Comparison of ENCODE assay signal across 8 cellular contexts in genomic region chr12:110124184-110124995, GRCh38. TPM values are rescaled to one million over a fixed set of nuclear protein-coding genes. Genes with fewer than 3 reads are reported as not detected.
DNase-seq lines count a peak whose midpoint lies in the region; ATAC-seq and TF ChIP-seq lines count a peak whose summit lies in the region.

Gene IFT81 (plus strand): TSS chr12:110124357. CDS start chr12:110127381, 3,024 bp downstream.

- no peaks in the 10 kb centered on the region for H4K20me1 ChIP-seq in IMR-90 (ENCODE audit: insufficient read depth, low read length)
- H4K20me1 ChIP-seq in OCI-LY7 (ENCODE audit: insufficient read depth, low read length) = no peaks in the 10 kb centered on the region

- H2AK5ac ChIP-seq in IMR-90 (ENCODE audit: low read depth, low read length) = peak within 1 kb of the TSS; percentile 84

- no peaks in the 10 kb centered on the region for H3K27me3 ChIP-seq in IMR-90 (ENCODE audit: control insufficient read depth, insufficient read depth, low read length)

- H2BK20ac ChIP-seq in IMR-90 (ENCODE audit: low read depth, low read length) = 0 out of 2 replicates have a peak within 1 kb of the TSS, but pooled peaks have one; percentile 69

- TF ChIP-seq CTCF in IMR-90 (conservative IDR thresholded peaks at IDR 0.05; ENCODE audit: low read depth, low read length) (no peak), OCI-LY7 (conservative IDR thresholded peaks at IDR 0.05; ENCODE audit: low read length) (no peak), epithelial cell of esophagus (IDR thresholded peaks at IDR 0.05; ENCODE audit: insufficient read depth, low read depth, low read length, missing control alignments) (no peak)

- peak; percentile 53; the same call in 1 of the 2 replicates for TF ChIP-seq POLR2A in IMR-90 (IDR thresholded peaks at IDR 0.05; ENCODE audit: low read depth, low read length)

- peak within 1 kb of the TSS; percentile 98 for H3K4ac ChIP-seq in IMR-90 (ENCODE audit: low read depth, low read length)

- BruUV-seq in IMR-90 (replicated peaks; lab: Mats Ljungman, UMichigan) (TSS peak; percentile 90), OCI-LY7 (replicated peaks; lab: Mats Ljungman, UMichigan) (TSS peak; percentile 87)

- peak within 1 kb of the TSS; percentile 93 for H2BK120ac ChIP-seq in IMR-90 (ENCODE audit: low read depth, low read length)

- ATAC-seq in GM21515 (IDR thresholded peaks at IDR 0.05; ENCODE audit: unreplicated experiment) = peak; percentile 80
- ATAC-seq in IMR-90 (ENCODE audit: low read depth) = peak; percentile 97

- peak within 1 kb of the TSS; percentile 100 for H3K14ac ChIP-seq in IMR-90 (replicated peaks; ENCODE audit: low read depth, low read length)

- H3K18ac ChIP-seq in IMR-90 (ENCODE audit: low read depth, low read length) = peak within 1 kb of the TSS; percentile 94

- no peaks in the 10 kb centered on the region for H3K79me2 ChIP-seq in OCI-LY7 (ENCODE audit: insufficient read depth, low read depth, low read length)

- peak; percentile 96 for DNase-seq in COLO668 (lab: John Stamatoyannopoulos, UW; ENCODE audit: unreplicated experiment)
- peak; percentile 90 for DNase-seq in IMR-90
- peak; percentile 94 for DNase-seq in OCI-LY7 (ENCODE audit: low spot score)
- DNase-seq in activated T-cell treated with anti-CD3 and anti-CD28 coated beads for 24 hours (ENCODE audit: low read depth) = peak; percentile 95
- peak; percentile 93 for DNase-seq in epithelial cell of esophagus (ENCODE audit: low read depth)
- DNase-seq in middle frontal gyrus (ENCODE audit: extremely low spot score, low spot score) = peak; percentile 91
- peak; percentile 93 to 96 for DNase-seq in stimulated activated CD8-positive, alpha-beta memory T cell treated with anti-CD3 and anti-CD28 coated beads, Interleukin-2, amount 100 ng/mL, for 1 hour (ENCODE audit: low read depth in 2 of 2)

- H3K56ac ChIP-seq in IMR-90 (ENCODE audit: extremely low read depth, insufficient read depth, low read length) = peak within 1 kb of the TSS; percentile 92

- H3K27ac ChIP-seq in IMR-90 (ENCODE audit: insufficient read depth, low read length) (peak within 1 kb of the TSS; percentile 95), OCI-LY7 (ENCODE audit: low read depth, low read length, poor library complexity, severe bottlenecking) (peak within 1 kb of the TSS; percentile 19)

- H3K9me3 ChIP-seq in IMR-90 (ENCODE audit: control insufficient read depth, insufficient read depth, low read length) (no peaks in the 10 kb centered on the region), OCI-LY7 (ENCODE audit: low read length) (no peaks in the 10 kb centered on the region)

- H2AK9ac ChIP-seq in IMR-90 (replicated peaks; ENCODE audit: low read depth, low read length, poor library complexity) = peak within 1 kb of the TSS; percentile 96

- peak within 1 kb of the TSS; percentile 76 to 99 for H4K8ac ChIP-seq in IMR-90 (ENCODE audit: low read depth in 2 of 2, low read length in 2 of 2)

- peaks cover 3% of the 10 kb centered on the region for H3K36me3 ChIP-seq in IMR-90 (ENCODE audit: control insufficient read depth, insufficient read depth, low read length)
- no peaks in the 10 kb centered on the region for H3K36me3 ChIP-seq in OCI-LY7 (ENCODE audit: insufficient read depth, low read length)

- H4K5ac ChIP-seq in IMR-90 (ENCODE audit: low read depth, low read length) = peak within 1 kb of the TSS; percentile 93

- peaks cover 18 to 21% of the 10 kb centered on the region in 2 experiments for H3K79me1 ChIP-seq in IMR-90 (ENCODE audit: low read depth in 1 of 2, low read length in 2 of 2)

- peak within 1 kb of the TSS; percentile 97 for H3K9ac ChIP-seq in IMR-90 (ENCODE audit: low read depth, low read length)

- no peaks in the 10 kb centered on the region for H3K9me2 ChIP-seq in OCI-LY7 (ENCODE audit: insufficient read depth, low read length)

- POLR2A ChIA-PET in IMR-90 (lab: Charles Lee; ENCODE audit: unreplicated experiment) (interaction anchor here (0.6 kb wide), 1 partner anchor 56 kb away, joined by 3 read pairs; no protein-coding TSS in a partner anchor), OCI-LY7 (lab: Charles Lee) (interaction anchor here (0.6 to 1.5 kb wide), 5 partner anchors 8 to 126 kb away, joined by 3 to 4 read pairs (median 3); no protein-coding TSS in a partner anchor)

- CTCF ChIA-PET in IMR-90 (lab: Yijun Ruan, JAX) (interaction anchor here (0.9 kb wide), 1 partner anchor 100 kb away, joined by 3 read pairs; no protein-coding TSS in a partner anchor), OCI-LY7 (lab: Charles Lee; ENCODE audit: unreplicated experiment) (interaction anchor here (0.5 to 0.8 kb wide), 6 partner anchors 9 to 696 kb away, joined by 3 to 13 read pairs (median 4); no protein-coding TSS in a partner anchor)

- H2BK15ac ChIP-seq in IMR-90 (ENCODE audit: low read depth, low read length) = peak within 1 kb of the TSS; percentile 97; the same call in 2 of the 3 replicates

- H3K4me3 ChIP-seq in IMR-90 (ENCODE audit: insufficient read depth, low read depth, low read length) = peak within 1 kb of the TSS; percentile 91
- peak within 1 kb of the TSS; percentile 94 for H3K4me3 ChIP-seq in OCI-LY7 (ENCODE audit: low read depth, low read length, poor library complexity, severe bottlenecking)
- H3K4me3 ChIP-seq in epithelial cell of esophagus (ENCODE audit: low read length) = peak within 1 kb of the TSS; percentile 97

- H3K4me1 ChIP-seq in IMR-90 (ENCODE audit: control insufficient read depth, insufficient read depth, low read length) (peaks cover 8% of the 10 kb centered on the region; the same call in 1 of the 2 replicates), OCI-LY7 (ENCODE audit: insufficient read depth, low read length, poor library complexity, severe bottlenecking) (peaks cover 14% of the 10 kb centered on the region)

- H3K4me2 ChIP-seq in IMR-90 (ENCODE audit: low read depth, low read length) (peak within 1 kb of the TSS; percentile 89), OCI-LY7 (ENCODE audit: low read length) (peak within 1 kb of the TSS; percentile 84)

- dilution Hi-C loops in IMR-90 (cut with HindIII; ENCODE audit: low sequenced_read_pairs, unreplicated experiment) = no loop called here

- peak within 1 kb of the TSS; percentile 100 for H3K23ac ChIP-seq in IMR-90 (ENCODE audit: low read depth, low read length)

- in situ Hi-C loops in IMR-90 (cut with MboI; ENCODE audit: low sequenced_read_pairs) = no loop called here

- TF ChIP-seq RAD21 in IMR-90 (IDR thresholded peaks at IDR 0.05; ENCODE audit: low read length) = peak; percentile 9; the same call in 1 of the 2 replicates

- peak within 1 kb of the TSS; percentile 90 for H4K91ac ChIP-seq in IMR-90 (ENCODE audit: insufficient read depth, low read depth, low read length)

- peak within 1 kb of the TSS; percentile 92 for H2BK5ac ChIP-seq in IMR-90 (ENCODE audit: low read depth, low read length, poor library complexity, severe bottlenecking)

- no peaks in the 10 kb centered on the region for H3K9me1 ChIP-seq in IMR-90 (ENCODE audit: insufficient read depth, low read length)

- H2AFZ ChIP-seq in IMR-90 (replicated peaks; ENCODE audit: low read length, poor library complexity) = peak within 1 kb of the TSS; percentile 98
- H2AFZ ChIP-seq in OCI-LY7 (ENCODE audit: low read length) = peak within 1 kb of the TSS; percentile 85

- intact Hi-C loops in IMR-90 (cut with micrococcal nuclease) = loop anchor here (5.0 kb wide), 1 partner anchor 158 kb away; the partner anchor contains the start of gene ATP2A2
- intact Hi-C loops in OCI-LY7 (cut with micrococcal nuclease; ENCODE audit: unreplicated experiment) = loop anchor here (2.0 kb wide), 1 partner anchor 156 kb away; the partner anchor contains the start of gene ATP2A2

- WGBS in IMR-90 (ENCODE audit: extremely low coverage in 2 of 2, insufficient read length in 1 of 2), 2 experiments = 3% methylated on average over 19 of the region's 78 CpGs; no CpG with 5 or more reads in 1 of the 2 experiments

TF ChIP-seq in IMR-90, 13 proteins besides CTCF, POLR2A, EP300 and RAD21 (continues in another document):
- TF ChIP-seq MAFK (IDR thresholded peaks at IDR 0.05; ENCODE audit: low read depth, low read length) (no peak), CHD1 (IDR thresholded peaks at IDR 0.05; ENCODE audit: low read depth, low read length) (no peak), FOS (IDR thresholded peaks at IDR 0.05; ENCODE audit: low read depth, low read length) (no peak), USF2 (IDR thresholded peaks at IDR 0.05; ENCODE audit: low read depth, low read length) (no peak), BHLHE40 (IDR thresholded peaks at IDR 0.05; ENCODE audit: low read depth, low read length) (no peak), MXI1 (IDR thresholded peaks at IDR 0.05; ENCODE audit: borderline replicate concordance, low read depth, low read length) (0 out of 2 replicates have a peak, but pooled peaks have one; percentile 14), RCOR1 (IDR thresholded peaks at IDR 0.05; ENCODE audit: insufficient replicate concordance, low read length) (no peak), CEBPB (IDR thresholded peaks at IDR 0.05; ENCODE audit: low read depth, low read length) (peak; percentile 73), SMC3 (IDR thresholded peaks at IDR 0.05; ENCODE audit: low read depth, low read length) (peak; percentile 12; the same call in 1 of the 2 replicates), MAZ (IDR thresholded peaks at IDR 0.05; ENCODE audit: borderline replicate concordance, low read depth, low read length) (peak; percentile 73; the same call in 1 of the 2 replicates), RFX5 (IDR thresholded peaks at IDR 0.05; ENCODE audit: low read depth, low read length) (no peak)

RNA-seq across cellular contexts. Expression of gene IFT81, which starts in this region (rescaled TPM):
- 6.1 and 10.6 TPM in 2 replicates for total RNA-seq in IMR-90 (2012; rRNA removed)
- 6.7 and 8.1 TPM in 2 replicates for polyA plus RNA-seq in IMR-90 (2012; rRNA removed)
- 1.5 and 2.1 TPM in 2 replicates for polyA plus RNA-seq in IMR-90 (2012; cell fraction: cytosol; rRNA removed)
- polyA plus RNA-seq in IMR-90 (2012; cell fraction: nucleus; rRNA removed; ENCODE audit: low replicate concordance) = 2.3 and 9.2 TPM in 2 replicates
- total RNA-seq in OCI-LY7 (2014; rRNA removed; shearing (Covaris generic)) = 5.6 and 7.2 TPM in 2 replicates
- 8.4 and 9.8 TPM in 2 replicates for total RNA-seq in OCI-LY7 (2022)

Comparison
In these comparisons a context has a peak if more than half of its experiments do, and no peak if none do; other contexts are left out.
1. Peak in every context shown above with its lines: DNase-seq, ATAC-seq, H3K4me3 ChIP-seq and H3K27ac ChIP-seq.